Comparison of ENCODE assay signal across 1 cellular context in the genomic region with DNA sequence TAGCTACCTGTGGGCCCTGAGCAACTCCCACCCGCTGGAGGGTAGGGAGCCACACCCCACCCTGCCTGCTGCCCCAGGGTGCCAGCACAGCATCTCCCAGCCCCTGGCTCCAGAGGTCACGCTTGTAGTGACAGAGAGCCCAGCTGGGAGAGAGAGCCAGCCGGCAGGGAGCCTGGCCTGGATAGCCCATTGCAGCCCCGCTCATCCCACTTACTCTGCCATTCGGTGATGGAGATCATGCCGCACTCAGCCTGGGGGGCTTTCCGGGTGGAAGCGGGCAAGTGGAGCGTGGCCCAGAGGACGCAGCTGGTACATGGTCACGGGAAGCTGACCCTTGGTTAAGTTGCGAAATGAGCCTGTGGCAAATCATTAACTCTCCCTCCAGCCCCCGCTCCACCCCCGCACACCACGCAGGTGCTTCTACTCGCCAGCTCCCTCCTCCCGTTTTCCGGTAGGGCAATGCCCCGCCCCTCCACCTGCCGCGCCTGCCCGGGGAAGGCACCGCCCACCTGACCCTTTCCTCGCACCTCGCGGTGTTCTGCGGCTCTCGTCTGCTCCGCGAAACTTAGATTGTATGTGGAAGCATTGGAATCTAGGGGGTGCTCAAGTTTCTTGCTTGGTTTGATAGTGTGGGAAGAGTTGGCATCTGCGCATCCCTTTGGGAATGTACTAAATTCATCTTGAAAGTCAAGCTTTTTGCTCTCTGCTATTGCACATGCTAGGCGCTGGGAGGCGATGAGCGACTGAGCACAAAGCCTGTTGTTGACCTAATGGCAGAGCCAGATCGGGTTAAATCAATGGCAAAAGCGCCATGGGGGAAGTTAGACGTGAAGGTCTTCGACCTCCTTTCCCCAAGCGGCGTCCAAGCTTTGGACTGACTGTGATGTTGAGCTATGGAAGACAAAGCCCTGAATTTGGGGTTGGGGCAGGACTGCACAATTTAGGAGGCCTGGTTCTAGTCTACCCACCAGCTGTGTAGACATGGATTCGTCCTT.
TF ChIP-seq lines count a peak whose summit lies in the region.

A gene with protein sequence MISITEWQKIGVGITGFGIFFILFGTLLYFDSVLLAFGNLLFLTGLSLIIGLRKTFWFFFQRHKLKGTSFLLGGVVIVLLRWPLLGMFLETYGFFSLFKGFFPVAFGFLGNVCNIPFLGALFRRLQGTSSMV (minus strand): TSS at position 321 of the 995 bp plus-strand sequence. CDS start 82 bp downstream, at position 239.

TF ChIP-seq in HepG2, 621 proteins besides CTCF, POLR2A, EP300 and RAD21 (continued from another document and continues in another):
- TF ChIP-seq, protein P1, sequence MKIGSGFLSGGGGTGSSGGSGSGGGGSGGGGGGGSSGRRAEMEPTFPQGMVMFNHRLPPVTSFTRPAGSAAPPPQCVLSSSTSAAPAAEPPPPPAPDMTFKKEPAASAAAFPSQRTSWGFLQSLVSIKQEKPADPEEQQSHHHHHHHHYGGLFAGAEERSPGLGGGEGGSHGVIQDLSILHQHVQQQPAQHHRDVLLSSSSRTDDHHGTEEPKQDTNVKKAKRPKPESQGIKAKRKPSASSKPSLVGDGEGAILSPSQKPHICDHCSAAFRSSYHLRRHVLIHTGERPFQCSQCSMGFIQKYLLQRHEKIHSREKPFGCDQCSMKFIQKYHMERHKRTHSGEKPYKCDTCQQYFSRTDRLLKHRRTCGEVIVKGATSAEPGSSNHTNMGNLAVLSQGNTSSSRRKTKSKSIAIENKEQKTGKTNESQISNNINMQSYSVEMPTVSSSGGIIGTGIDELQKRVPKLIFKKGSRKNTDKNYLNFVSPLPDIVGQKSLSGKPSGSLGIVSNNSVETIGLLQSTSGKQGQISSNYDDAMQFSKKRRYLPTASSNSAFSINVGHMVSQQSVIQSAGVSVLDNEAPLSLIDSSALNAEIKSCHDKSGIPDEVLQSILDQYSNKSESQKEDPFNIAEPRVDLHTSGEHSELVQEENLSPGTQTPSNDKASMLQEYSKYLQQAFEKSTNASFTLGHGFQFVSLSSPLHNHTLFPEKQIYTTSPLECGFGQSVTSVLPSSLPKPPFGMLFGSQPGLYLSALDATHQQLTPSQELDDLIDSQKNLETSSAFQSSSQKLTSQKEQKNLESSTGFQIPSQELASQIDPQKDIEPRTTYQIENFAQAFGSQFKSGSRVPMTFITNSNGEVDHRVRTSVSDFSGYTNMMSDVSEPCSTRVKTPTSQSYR (CRISPR knock-in tag; IDR thresholded peaks at IDR 0.05; ENCODE audit: borderline replicate concordance): no peak; the same call in 1 of the 2 replicates
- TF ChIP-seq KLF15 (CRISPR knock-in tag; IDR thresholded peaks at IDR 0.05; ENCODE audit: borderline replicate concordance) (no peak), SAFB2 (CRISPR knock-in tag; IDR thresholded peaks at IDR 0.05; ENCODE audit: borderline replicate concordance, low read depth) (peak; percentile 80; the same call in 1 of the 2 replicates), MATR3 (CRISPR knock-in tag; IDR thresholded peaks at IDR 0.05) (no peak), ZNF24 (IDR thresholded peaks at IDR 0.05) (no peak), HMGA1 (CRISPR knock-in tag; conservative IDR thresholded peaks at IDR 0.05) (no peak), PPARG (CRISPR knock-in tag; conservative IDR thresholded peaks at IDR 0.05) (peak; percentile 30), ZNF224 (CRISPR knock-in tag; IDR thresholded peaks at IDR 0.05) (peak; percentile 77; the same call in 1 of the 2 replicates), ZNF235 (CRISPR knock-in tag; IDR thresholded peaks at IDR 0.05; ENCODE audit: borderline replicate concordance) (peak; percentile 88; the same call in 1 of the 2 replicates), PHF8 (CRISPR knock-in tag; IDR thresholded peaks at IDR 0.05) (peak; percentile 80), ZNF317 (CRISPR knock-in tag; IDR thresholded peaks at IDR 0.05) (peak; percentile 86), ZNF615 (CRISPR knock-in tag; IDR thresholded peaks at IDR 0.05; ENCODE audit: borderline replicate concordance) (0 out of 2 replicates have a peak, but pooled peaks have one; percentile 34), ZNF292 (CRISPR knock-in tag; IDR thresholded peaks at IDR 0.05; ENCODE audit: borderline replicate concordance, low read depth) (peak; percentile 84), REPIN1 (CRISPR knock-in tag; IDR thresholded peaks at IDR 0.05; ENCODE audit: borderline replicate concordance, low read depth) (peak; percentile 80), ZNF564 (CRISPR knock-in tag; IDR thresholded peaks at IDR 0.05) (no peak; the same call in 1 of the 2 replicates), RFX5 (IDR thresholded peaks at IDR 0.05; ENCODE audit: low read depth, low read length) (no peak), ZBTB1 (CRISPR knock-in tag; IDR thresholded peaks at IDR 0.05; ENCODE audit: borderline replicate concordance) (no peak), ZFP36L1 (CRISPR knock-in tag; IDR thresholded peaks at IDR 0.05) (peak; percentile 89), CHD4 (IDR thresholded peaks at IDR 0.05; ENCODE audit: borderline replicate concordance, low read length) (peak; percentile 39; the same call in 1 of the 2 replicates), MED8 (CRISPR knock-in tag; IDR thresholded peaks at IDR 0.05; ENCODE audit: insufficient replicate concordance) (peak; percentile 75), THAP11 (CRISPR knock-in tag; IDR thresholded peaks at IDR 0.05) (peak; percentile 78), ZNF143 (CRISPR knock-in tag; IDR thresholded peaks at IDR 0.05) (peak; percentile 18; the same call in 1 of the 2 replicates), ASH2L (IDR thresholded peaks at IDR 0.05; ENCODE audit: insufficient read length, low read depth, low read length) (peak; percentile 53), ZNF530 (CRISPR knock-in tag; IDR thresholded peaks at IDR 0.05; ENCODE audit: low read depth) (no peak), TBX2 (CRISPR knock-in tag; IDR thresholded peaks at IDR 0.05; ENCODE audit: borderline replicate concordance) (peak; percentile 95), TMF1 (CRISPR knock-in tag; IDR thresholded peaks at IDR 0.05; ENCODE audit: low read depth) (peak; percentile 73; the same call in 1 of the 2 replicates), ZFX (CRISPR knock-in tag; IDR thresholded peaks at IDR 0.05; ENCODE audit: low read depth) (peak; percentile 70), ZSCAN22 (CRISPR knock-in tag; IDR thresholded peaks at IDR 0.05) (0 out of 2 replicates have a peak, but pooled peaks have one; percentile 55), RCOR2 (CRISPR knock-in tag; IDR thresholded peaks at IDR 0.05) (peak; percentile 41; the same call in 1 of the 2 replicates)
- TF ChIP-seq, protein P2, sequence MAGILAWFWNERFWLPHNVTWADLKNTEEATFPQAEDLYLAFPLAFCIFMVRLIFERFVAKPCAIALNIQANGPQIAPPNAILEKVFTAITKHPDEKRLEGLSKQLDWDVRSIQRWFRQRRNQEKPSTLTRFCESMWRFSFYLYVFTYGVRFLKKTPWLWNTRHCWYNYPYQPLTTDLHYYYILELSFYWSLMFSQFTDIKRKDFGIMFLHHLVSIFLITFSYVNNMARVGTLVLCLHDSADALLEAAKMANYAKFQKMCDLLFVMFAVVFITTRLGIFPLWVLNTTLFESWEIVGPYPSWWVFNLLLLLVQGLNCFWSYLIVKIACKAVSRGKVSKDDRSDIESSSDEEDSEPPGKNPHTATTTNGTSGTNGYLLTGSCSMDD (CRISPR knock-in tag; IDR thresholded peaks at IDR 0.05): no peak
- TF ChIP-seq, protein P3, sequence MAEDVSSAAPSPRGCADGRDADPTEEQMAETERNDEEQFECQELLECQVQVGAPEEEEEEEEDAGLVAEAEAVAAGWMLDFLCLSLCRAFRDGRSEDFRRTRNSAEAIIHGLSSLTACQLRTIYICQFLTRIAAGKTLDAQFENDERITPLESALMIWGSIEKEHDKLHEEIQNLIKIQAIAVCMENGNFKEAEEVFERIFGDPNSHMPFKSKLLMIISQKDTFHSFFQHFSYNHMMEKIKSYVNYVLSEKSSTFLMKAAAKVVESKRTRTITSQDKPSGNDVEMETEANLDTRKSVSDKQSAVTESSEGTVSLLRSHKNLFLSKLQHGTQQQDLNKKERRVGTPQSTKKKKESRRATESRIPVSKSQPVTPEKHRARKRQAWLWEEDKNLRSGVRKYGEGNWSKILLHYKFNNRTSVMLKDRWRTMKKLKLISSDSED (CRISPR knock-in tag; IDR thresholded peaks at IDR 0.05): 0 out of 2 replicates have a peak, but pooled peaks have one; percentile 16
- TF ChIP-seq, protein P4, sequence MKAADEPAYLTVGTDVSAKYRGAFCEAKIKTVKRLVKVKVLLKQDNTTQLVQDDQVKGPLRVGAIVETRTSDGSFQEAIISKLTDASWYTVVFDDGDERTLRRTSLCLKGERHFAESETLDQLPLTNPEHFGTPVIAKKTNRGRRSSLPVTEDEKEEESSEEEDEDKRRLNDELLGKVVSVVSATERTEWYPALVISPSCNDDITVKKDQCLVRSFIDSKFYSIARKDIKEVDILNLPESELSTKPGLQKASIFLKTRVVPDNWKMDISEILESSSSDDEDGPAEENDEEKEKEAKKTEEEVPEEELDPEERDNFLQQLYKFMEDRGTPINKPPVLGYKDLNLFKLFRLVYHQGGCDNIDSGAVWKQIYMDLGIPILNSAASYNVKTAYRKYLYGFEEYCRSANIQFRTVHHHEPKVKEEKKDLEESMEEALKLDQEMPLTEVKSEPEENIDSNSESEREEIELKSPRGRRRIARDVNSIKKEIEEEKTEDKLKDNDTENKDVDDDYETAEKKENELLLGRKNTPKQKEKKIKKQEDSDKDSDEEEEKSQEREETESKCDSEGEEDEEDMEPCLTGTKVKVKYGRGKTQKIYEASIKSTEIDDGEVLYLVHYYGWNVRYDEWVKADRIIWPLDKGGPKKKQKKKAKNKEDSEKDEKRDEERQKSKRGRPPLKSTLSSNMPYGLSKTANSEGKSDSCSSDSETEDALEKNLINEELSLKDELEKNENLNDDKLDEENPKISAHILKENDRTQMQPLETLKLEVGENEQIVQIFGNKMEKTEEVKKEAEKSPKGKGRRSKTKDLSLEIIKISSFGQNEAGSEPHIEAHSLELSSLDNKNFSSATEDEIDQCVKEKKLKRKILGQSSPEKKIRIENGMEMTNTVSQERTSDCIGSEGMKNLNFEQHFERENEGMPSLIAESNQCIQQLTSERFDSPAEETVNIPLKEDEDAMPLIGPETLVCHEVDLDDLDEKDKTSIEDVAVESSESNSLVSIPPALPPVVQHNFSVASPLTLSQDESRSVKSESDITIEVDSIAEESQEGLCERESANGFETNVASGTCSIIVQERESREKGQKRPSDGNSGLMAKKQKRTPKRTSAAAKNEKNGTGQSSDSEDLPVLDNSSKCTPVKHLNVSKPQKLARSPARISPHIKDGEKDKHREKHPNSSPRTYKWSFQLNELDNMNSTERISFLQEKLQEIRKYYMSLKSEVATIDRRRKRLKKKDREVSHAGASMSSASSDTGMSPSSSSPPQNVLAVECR (CRISPR knock-in tag; IDR thresholded peaks at IDR 0.05; ENCODE audit: borderline replicate concordance): peak; percentile 93
- TF ChIP-seq, protein P5, sequence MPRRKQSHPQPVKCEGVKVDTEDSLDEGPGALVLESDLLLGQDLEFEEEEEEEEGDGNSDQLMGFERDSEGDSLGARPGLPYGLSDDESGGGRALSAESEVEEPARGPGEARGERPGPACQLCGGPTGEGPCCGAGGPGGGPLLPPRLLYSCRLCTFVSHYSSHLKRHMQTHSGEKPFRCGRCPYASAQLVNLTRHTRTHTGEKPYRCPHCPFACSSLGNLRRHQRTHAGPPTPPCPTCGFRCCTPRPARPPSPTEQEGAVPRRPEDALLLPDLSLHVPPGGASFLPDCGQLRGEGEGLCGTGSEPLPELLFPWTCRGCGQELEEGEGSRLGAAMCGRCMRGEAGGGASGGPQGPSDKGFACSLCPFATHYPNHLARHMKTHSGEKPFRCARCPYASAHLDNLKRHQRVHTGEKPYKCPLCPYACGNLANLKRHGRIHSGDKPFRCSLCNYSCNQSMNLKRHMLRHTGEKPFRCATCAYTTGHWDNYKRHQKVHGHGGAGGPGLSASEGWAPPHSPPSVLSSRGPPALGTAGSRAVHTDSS (CRISPR knock-in tag; conservative IDR thresholded peaks at IDR 0.05): no peak
- TF ChIP-seq, protein P6, sequence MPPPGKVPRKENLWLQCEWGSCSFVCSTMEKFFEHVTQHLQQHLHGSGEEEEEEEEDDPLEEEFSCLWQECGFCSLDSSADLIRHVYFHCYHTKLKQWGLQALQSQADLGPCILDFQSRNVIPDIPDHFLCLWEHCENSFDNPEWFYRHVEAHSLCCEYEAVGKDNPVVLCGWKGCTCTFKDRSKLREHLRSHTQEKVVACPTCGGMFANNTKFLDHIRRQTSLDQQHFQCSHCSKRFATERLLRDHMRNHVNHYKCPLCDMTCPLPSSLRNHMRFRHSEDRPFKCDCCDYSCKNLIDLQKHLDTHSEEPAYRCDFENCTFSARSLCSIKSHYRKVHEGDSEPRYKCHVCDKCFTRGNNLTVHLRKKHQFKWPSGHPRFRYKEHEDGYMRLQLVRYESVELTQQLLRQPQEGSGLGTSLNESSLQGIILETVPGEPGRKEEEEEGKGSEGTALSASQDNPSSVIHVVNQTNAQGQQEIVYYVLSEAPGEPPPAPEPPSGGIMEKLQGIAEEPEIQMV (CRISPR knock-in tag; IDR thresholded peaks at IDR 0.05; ENCODE audit: low read depth): no peak
- TF ChIP-seq, protein P7, sequence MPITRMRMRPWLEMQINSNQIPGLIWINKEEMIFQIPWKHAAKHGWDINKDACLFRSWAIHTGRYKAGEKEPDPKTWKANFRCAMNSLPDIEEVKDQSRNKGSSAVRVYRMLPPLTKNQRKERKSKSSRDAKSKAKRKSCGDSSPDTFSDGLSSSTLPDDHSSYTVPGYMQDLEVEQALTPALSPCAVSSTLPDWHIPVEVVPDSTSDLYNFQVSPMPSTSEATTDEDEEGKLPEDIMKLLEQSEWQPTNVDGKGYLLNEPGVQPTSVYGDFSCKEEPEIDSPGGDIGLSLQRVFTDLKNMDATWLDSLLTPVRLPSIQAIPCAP (CRISPR knock-in tag; IDR thresholded peaks at IDR 0.05; ENCODE audit: low read depth): no peak
- TF ChIP-seq, protein P8, sequence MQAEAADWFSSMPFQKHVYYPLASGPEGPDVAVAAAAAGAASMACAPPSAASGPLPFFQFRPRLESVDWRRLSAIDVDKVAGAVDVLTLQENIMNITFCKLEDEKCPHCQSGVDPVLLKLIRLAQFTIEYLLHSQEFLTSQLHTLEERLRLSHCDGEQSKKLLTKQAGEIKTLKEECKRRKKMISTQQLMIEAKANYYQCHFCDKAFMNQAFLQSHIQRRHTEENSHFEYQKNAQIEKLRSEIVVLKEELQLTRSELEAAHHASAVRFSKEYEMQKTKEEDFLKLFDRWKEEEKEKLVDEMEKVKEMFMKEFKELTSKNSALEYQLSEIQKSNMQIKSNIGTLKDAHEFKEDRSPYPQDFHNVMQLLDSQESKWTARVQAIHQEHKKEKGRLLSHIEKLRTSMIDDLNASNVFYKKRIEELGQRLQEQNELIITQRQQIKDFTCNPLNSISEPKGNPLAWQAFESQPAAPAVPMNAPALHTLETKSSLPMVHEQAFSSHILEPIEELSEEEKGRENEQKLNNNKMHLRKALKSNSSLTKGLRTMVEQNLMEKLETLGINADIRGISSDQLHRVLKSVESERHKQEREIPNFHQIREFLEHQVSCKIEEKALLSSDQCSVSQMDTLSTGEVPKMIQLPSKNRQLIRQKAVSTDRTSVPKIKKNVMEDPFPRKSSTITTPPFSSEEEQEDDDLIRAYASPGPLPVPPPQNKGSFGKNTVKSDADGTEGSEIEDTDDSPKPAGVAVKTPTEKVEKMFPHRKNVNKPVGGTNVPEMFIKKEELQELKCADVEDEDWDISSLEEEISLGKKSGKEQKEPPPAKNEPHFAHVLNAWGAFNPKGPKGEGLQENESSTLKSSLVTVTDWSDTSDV (CRISPR knock-in tag; IDR thresholded peaks at IDR 0.05): 0 out of 2 replicates have a peak, but pooled peaks have one; percentile 57
